ENCODE assay signal across 8 cellular contexts in genomic region chr12:22856120-22856699, GRCh38.
DNase-seq lines count a peak whose midpoint lies in the region; ATAC-seq and TF ChIP-seq lines count a peak whose summit lies in the region.

No MANE protein-coding gene starts in this region.

- no peak overlapping the region for H3K27ac Mint-ChIP-seq in immature natural killer cell

- DNase-seq in ACHN (peak; percentile 61), NCI-H524 treated with DMSO at 0.1 percent for 48 hours (lab: John Stamatoyannopoulos, UW) (peak; percentile 19), colonic mucosa (no peak), head of caudate nucleus (no peak), immature natural killer cell (no peak)

- intact Hi-C loops in colonic mucosa (cut with DNase I) (loop anchor here (5.0 kb wide), 1 partner anchor 201 kb away; no protein-coding TSS in a partner anchor), head of caudate nucleus (cut with DNase I) (no loop called here)

- H3K4me1 ChIP-seq in colonic mucosa = no peaks in the 10 kb centered on the region

- H3K9me3 ChIP-seq in colonic mucosa (no peaks in the 10 kb centered on the region), neural cell (ENCODE audit: low read length) (no peaks in the 10 kb centered on the region)

- H4K20me1 ChIP-seq in neural cell (ENCODE audit: insufficient read depth) = no peaks in the 10 kb centered on the region

- H3K27me3 Mint-ChIP-seq in immature natural killer cell (ENCODE audit: low read depth in 3 of 3) = peaks cover 0 to 11% (median 4%) of the 10 kb centered on the region in 3 donors

- ATAC-seq in GM18867 (IDR thresholded peaks at IDR 0.05; ENCODE audit: unreplicated experiment) (peak; percentile 43), HG03175 (IDR thresholded peaks at IDR 0.05; ENCODE audit: unreplicated experiment) (no peak)

- no peaks in the 10 kb centered on the region for H3K4me1 Mint-ChIP-seq in immature natural killer cell

- H3F3A ChIP-seq in neural cell (ENCODE audit: insufficient read depth, low read length, poor library complexity, severe bottlenecking) = no peaks in the 10 kb centered on the region

- no peak overlapping the region for H3K9ac ChIP-seq in colonic mucosa (ENCODE audit: low read depth in 2 of 2, low read length in 2 of 2)
- no peak overlapping the region for H3K9ac ChIP-seq in neural cell (ENCODE audit: low read length)

- no peak overlapping the region for H2AFZ ChIP-seq in neural cell (ENCODE audit: low read depth, low read length)

- H3K9me3 Mint-ChIP-seq in immature natural killer cell = peaks cover 0 to 2% (median 0%) of the 10 kb centered on the region in 6 donors

- H3K27ac ChIP-seq in colonic mucosa (no peak overlapping the region), neural cell (ENCODE audit: low read length) (no peak overlapping the region)

- H3K27me3 ChIP-seq in colonic mucosa = no peaks in the 10 kb centered on the region
- H3K27me3 ChIP-seq in neural cell (ENCODE audit: insufficient read depth, low read depth, low read length) = no peaks in the 10 kb centered on the region

- H3K79me2 ChIP-seq in neural cell (replicated peaks; ENCODE audit: insufficient read depth, low read length) = no peaks in the 10 kb centered on the region

- TF ChIP-seq CTCF in colonic mucosa (IDR thresholded peaks at IDR 0.05) = peak; percentile 49
- peak; percentile 85 for TF ChIP-seq CTCF in neural cell (IDR thresholded peaks at IDR 0.05; ENCODE audit: poor library complexity, severe bottlenecking)

- H3K36me3 ChIP-seq in colonic mucosa (no peaks in the 10 kb centered on the region), neural cell (ENCODE audit: insufficient read depth, low read length) (no peaks in the 10 kb centered on the region)

- H3K9me2 ChIP-seq in neural cell (ENCODE audit: insufficient read depth, low read length) = no peaks in the 10 kb centered on the region

- no peak overlapping the region for H3K4me3 Mint-ChIP-seq in immature natural killer cell

- no peaks in the 10 kb centered on the region for H3K36me3 Mint-ChIP-seq in immature natural killer cell

- TF ChIP-seq EP300 in neural cell (conservative IDR thresholded peaks at IDR 0.05; ENCODE audit: poor library complexity, severe bottlenecking) = no peak

- peak; percentile 92 for TF ChIP-seq RAD21 in neural cell (conservative IDR thresholded peaks at IDR 0.05)

- H3K4me2 ChIP-seq in neural cell (ENCODE audit: low read length) = no peak overlapping the region

- in situ Hi-C loops in ACHN (cut with HindIII; ENCODE audit: low pct_ligation_motif_present, low pct_unique_long_range_greater_than_20kb, low sequenced_read_pairs) = no loop called here

- H3K4me3 ChIP-seq in colonic mucosa (no peak overlapping the region), neural cell (ENCODE audit: low read length) (no peak overlapping the region)

TF ChIP-seq in neural cell, 6 proteins besides CTCF, POLR2A, EP300 and RAD21:
- TF ChIP-seq MXI1 (conservative IDR thresholded peaks at IDR 0.05; ENCODE audit: poor library complexity, severe bottlenecking) (no peak), SMC3 (conservative IDR thresholded peaks at IDR 0.05; ENCODE audit: poor library complexity) (peak; percentile 88), POLR2AphosphoS5 (IDR thresholded peaks at IDR 0.05) (no peak)

Comparison
In these comparisons a context has a peak if more than half of its experiments do, and no peak if none do; other contexts are left out.
1. DNase-seq: peak in ACHN (single experiment) and NCI-H524 treated with DMSO at 0.1 percent for 48 hours (single experiment); none in colonic mucosa (single experiment), head of caudate nucleus (0 of 42) and immature natural killer cell (0 of 3).